28 cellular contexts compared by ENCODE assay signal in genomic region chr16:72942021-72942420, GRCh38.
"Had no signal": no experiment of that assay in that cellular context is flagged by ENCODE, and none has a peak within 500 bp of the region (broad histone marks: within the 10 kb centered on the region; RNA-seq: fewer than 3 reads in every experiment).

No MANE protein-coding gene starts in this region.

- H3K9me3 ChIP-seq: left lung, lower lobe of right lung, ovary, prostate gland, stomach, thyroid gland, upper lobe of right lung had no signal

- DNase-seq: activated CD4-positive, alpha-beta memory T cell treated with anti-CD3 and anti-CD28 coated beads for 36 hours; activated CD4-positive, alpha-beta T cell treated with anti-CD3 and anti-CD28 coated beads, Interleukin-2, amount 10 ng/mL, durations not matched to agents 24 days and 14 days; activated CD4-positive, CD25-positive, alpha-beta regulatory T cell treated with anti-CD3 and anti-CD28 coated beads, Interleukin-2, amount 50 U/mL, for 72 hours; activated CD8-positive, alpha-beta memory T cell treated with anti-CD3 and anti-CD28 coated beads, Interleukin-2, amount 50 U/mL, for 4 hours; activated gamma-delta T cell; activated naive CD4-positive, alpha-beta T cell treated with anti-CD3 and anti-CD28 coated beads, Interleukin-2, amount 50 U/mL, for 16 hours; activated T-cell treated with anti-CD3 and anti-CD28 coated beads, Interleukin-2, amount 50 U/mL, for 1 hour; amniotic stem cell; brain microvascular endothelial cell; caudate nucleus; effector CD4-positive, alpha-beta T cell; kidney glomerular epithelial cell; left lung; lower lobe of right lung; mesenchymal stem cell; ovary; retina; stimulated activated CD4-positive, alpha-beta T cell treated with anti-CD3 and anti-CD28 coated beads, Interleukin-15, amount 100 ng/mL, for 24 hours; stimulated activated CD4-positive, alpha-beta T cell treated with anti-CD3 and anti-CD28 coated beads, Interleukin-2, amount 100 ng/mL, for 24 hours; stimulated activated naive B cell treated with anti-CD40 and anti-IgM and Interleukin-4, amounts not matched to agents 10 μg/mL and 1 μg/mL and 100 μg/mL, for 72 hours; stomach; T-helper 2 cell; thyroid gland; upper lobe of right lung had no signal

- H3K27ac ChIP-seq: brain microvascular endothelial cell, left lung, lower lobe of right lung, ovary, stomach, upper lobe of right lung had no signal

- H3K36me3 ChIP-seq: brain microvascular endothelial cell, left lung, lower lobe of right lung, ovary, prostate gland, stomach, thyroid gland, upper lobe of right lung had no signal

- H3K27me3 ChIP-seq: brain microvascular endothelial cell, left lung, ovary, stomach, thyroid gland, upper lobe of right lung had no signal

- ATAC-seq: left lung; lower lobe of right lung; stimulated activated naive B cell treated with anti-CD40 and anti-IgM and Interleukin-4, amounts not matched to agents 10 μg/mL and 1 μg/mL and 100 μg/mL, for 72 hours; upper lobe of right lung had no signal

- FAIRE-seq: astrocyte, endometrium, frontal cortex had no signal

- H3K4me3 ChIP-seq: left lung, lower lobe of right lung, ovary, prostate gland, stomach, thyroid gland, upper lobe of right lung had no signal
